Comparison of ENCODE assay signal across 16 cellular contexts in genomic region chr18:29823671-29824070, GRCh38.
A peak's percentile ranks its signal among the peaks of the same experiment; 100 is the strongest.
DNase-seq lines count a peak whose midpoint lies in the region; ATAC-seq and TF ChIP-seq lines count a peak whose summit lies in the region.
"Had no signal": no experiment of that assay in that cellular context is flagged by ENCODE, and none has a peak within 500 bp of the region (broad histone marks: within the 10 kb centered on the region; RNA-seq: fewer than 3 reads in every experiment).

No MANE protein-coding gene starts in this region.

- no peaks in the 10 kb centered on the region for H3F3A ChIP-seq in GM23248 (ENCODE audit: insufficient read depth)

- no peaks in the 10 kb centered on the region for H3K36me3 ChIP-seq in GM23248 (ENCODE audit: low read depth)
- no peaks in the 10 kb centered on the region for H3K36me3 ChIP-seq in RWPE2 (ENCODE audit: low read depth)
- H3K36me3 ChIP-seq: BLaER1 treated with 17β-estradiol and CSF1 and Interleukin-3, amounts not matched to agents 10 nM and 100 nM had no signal

- no peak overlapping the region for H3K4me2 ChIP-seq in GM23248 (ENCODE audit: unreplicated experiment)
- H3K4me2 ChIP-seq: BLaER1 treated with 17β-estradiol and CSF1 and Interleukin-3, amounts not matched to agents 10 nM and 100 nM had no signal

- peaks cover 19% of the 10 kb centered on the region for H3K27me3 Mint-ChIP-seq in chondrocyte (ENCODE audit: low read depth)
- H3K27me3 Mint-ChIP-seq: CD4-positive, CD25-positive, alpha-beta regulatory T cell had no signal

- no peaks in the 10 kb centered on the region for H3K36me3 Mint-ChIP-seq in chondrocyte (ENCODE audit: low read depth)
- H3K36me3 Mint-ChIP-seq: CD4-positive, CD25-positive, alpha-beta regulatory T cell had no signal

- 33 to 44% methylated on average over 1 of the region's 1 CpG for WGBS in GM23248 (ENCODE audit: low coverage in 1 of 2, low lambda C conversion rate in 2 of 2, missing lambda C conversion rate in 2 of 2), 2 experiments

- TF ChIP-seq CTCF in RWPE2 (IDR thresholded peaks at IDR 0.05; ENCODE audit: poor library complexity, severe bottlenecking) (no peak), foreskin keratinocyte (conservative IDR thresholded peaks at IDR 0.05) (no peak), chondrocyte (IDR thresholded peaks at IDR 0.05) (no peak)

- H3K27ac ChIP-seq in GM23248 = no peak overlapping the region
- no peak overlapping the region for H3K27ac ChIP-seq in RWPE2 (ENCODE audit: poor library complexity, severe bottlenecking)
- no peak overlapping the region for H3K27ac ChIP-seq in foreskin keratinocyte
- H3K27ac ChIP-seq: BLaER1 treated with 17β-estradiol and CSF1 and Interleukin-3, amounts not matched to agents 10 nM and 100 nM had no signal

- H3K27me3 ChIP-seq in GM23248 (replicated peaks; ENCODE audit: insufficient read depth) = no peaks in the 10 kb centered on the region
- H3K27me3 ChIP-seq in RWPE2 (ENCODE audit: insufficient read depth, poor library complexity, severe bottlenecking) = no peaks in the 10 kb centered on the region
- H3K27me3 ChIP-seq in foreskin keratinocyte = no peaks in the 10 kb centered on the region
- H3K27me3 ChIP-seq: BLaER1 treated with 17β-estradiol and CSF1 and Interleukin-3, amounts not matched to agents 10 nM and 100 nM had no signal

- H3K9me2 ChIP-seq in GM23248 (ENCODE audit: insufficient read depth) = peaks cover 3% of the 10 kb centered on the region

- H4K20me1 ChIP-seq in GM23248 (ENCODE audit: insufficient read depth) = no peaks in the 10 kb centered on the region
- H4K20me1 ChIP-seq: BLaER1 treated with 17β-estradiol and CSF1 and Interleukin-3, amounts not matched to agents 10 nM and 100 nM had no signal

- no peak overlapping the region for H3K27ac Mint-ChIP-seq in chondrocyte (ENCODE audit: unreplicated experiment)
- H3K27ac Mint-ChIP-seq: CD4-positive, CD25-positive, alpha-beta regulatory T cell; H9 had no signal

- H3K4me3 ChIP-seq in GM23248 = no peak overlapping the region
- H3K4me3 ChIP-seq in RWPE2 (ENCODE audit: severe bottlenecking) = no peak overlapping the region
- H3K4me3 ChIP-seq: BLaER1 treated with 17β-estradiol and CSF1 and Interleukin-3, amounts not matched to agents 10 nM and 100 nM had no signal

- peak; percentile 1 for DNase-seq in Daoy (ENCODE audit: low read depth)
- DNase-seq in GM23248 = peak; percentile 1
- DNase-seq in RWPE2 (ENCODE audit: low spot score) = no peak
- peak; percentile 8 to 55 for DNase-seq in foreskin keratinocyte
- no peak for DNase-seq in chondrocyte (ENCODE audit: low spot score)
- DNase-seq in activated gamma-delta T cell treated with Interleukin-2 at 50 U/mL for 16 hours = no peak
- DNase-seq: ACHN; Calu3; CD4-positive, CD25-positive, alpha-beta regulatory T cell; DMS 273 treated with DMSO at 0.1 percent for 48 hours; DMS79 treated with DMSO at 0.1 percent for 48 hours; GOT3; H9 had no signal

- no peak overlapping the region for H3K9ac ChIP-seq in GM23248
- H3K9ac ChIP-seq: BLaER1 treated with 17β-estradiol and CSF1 and Interleukin-3, amounts not matched to agents 10 nM and 100 nM had no signal

- ATAC-seq in RWPE2 (ENCODE audit: low read depth) (peak; percentile 68; the same call in 2 of the 3 replicates), foreskin keratinocyte (peak; percentile 79), esophagus mucosa (no peak)
- ATAC-seq: HepG2 had no signal

- H3K9me3 ChIP-seq in GM23248 (ENCODE audit: low read depth) (no peaks in the 10 kb centered on the region), RWPE2 (ENCODE audit: severe bottlenecking) (no peaks in the 10 kb centered on the region)
- H3K9me3 ChIP-seq: BLaER1 treated with 17β-estradiol and CSF1 and Interleukin-3, amounts not matched to agents 10 nM and 100 nM had no signal

- H3K79me2 ChIP-seq in GM23248 (ENCODE audit: insufficient read depth) = no peaks in the 10 kb centered on the region

- no peaks in the 10 kb centered on the region for H3K9me3 Mint-ChIP-seq in chondrocyte (ENCODE audit: low read depth)
- H3K9me3 Mint-ChIP-seq: H9 had no signal

- no peak overlapping the region for H3K4me3 Mint-ChIP-seq in chondrocyte (ENCODE audit: unreplicated experiment)
- H3K4me3 Mint-ChIP-seq: CD4-positive, CD25-positive, alpha-beta regulatory T cell; H9 had no signal

- in situ Hi-C loops in GM23248 (cut with MboI) = no loop called here

- H2AFZ ChIP-seq in GM23248 = no peak overlapping the region

- H3K4me1 ChIP-seq in GM23248 (ENCODE audit: insufficient read depth) = no peaks in the 10 kb centered on the region
- H3K4me1 ChIP-seq in RWPE2 (ENCODE audit: insufficient read depth, poor library complexity, severe bottlenecking) = no peaks in the 10 kb centered on the region
- H3K4me1 ChIP-seq in foreskin keratinocyte = no peaks in the 10 kb centered on the region
- H3K4me1 ChIP-seq: BLaER1 treated with 17β-estradiol and CSF1 and Interleukin-3, amounts not matched to agents 10 nM and 100 nM had no signal

- H3K4me1 Mint-ChIP-seq in chondrocyte (ENCODE audit: low read depth) = no peaks in the 10 kb centered on the region
- H3K4me1 Mint-ChIP-seq: CD4-positive, CD25-positive, alpha-beta regulatory T cell; H9 had no signal

Comparison
In these comparisons a context has a peak if more than half of its experiments do, and no peak if none do; other contexts are left out.
1. DNase-seq: peak in Daoy (single experiment), GM23248 (single experiment) and foreskin keratinocyte (2 of 2); none in RWPE2 (single experiment), chondrocyte (single experiment) and activated gamma-delta T cell treated with Interleukin-2 at 50 U/mL for 16 hours (single experiment).